ENCODE assay signal across 7 cellular contexts in genomic region chr3:189233225-189233858, GRCh38.
DNase-seq lines count a peak whose midpoint lies in the region; ATAC-seq, FAIRE-seq and TF ChIP-seq lines count a peak whose summit lies in the region.

No MANE protein-coding gene starts in this region.

- DNase-seq in EH (ENCODE audit: low read depth) (peak; percentile 52), Karpas-422 (peak; percentile 71), RCC 7860 (ENCODE audit: low spot score) (peak; percentile 15), dermis microvascular lymphatic vessel endothelial cell (ENCODE audit: low read depth in 2 of 2) (peak; percentile 5 to 51), lower lobe of right lung (peak; percentile 49), tibial artery (peak; percentile 62 to 74)

- H4K20me1 ChIP-seq in Karpas-422 (ENCODE audit: insufficient read depth, low read depth, low read length), result no peaks in the 10 kb centered on the region

- no peak for FAIRE-seq in RCC 7860 (lab: Jason Lieb, UNC)

- H3K4me1 ChIP-seq in Karpas-422 (ENCODE audit: low read length) (no peaks in the 10 kb centered on the region), lower lobe of right lung (no peaks in the 10 kb centered on the region), tibial artery (peaks cover 0 to 9% (median 0%) of the 10 kb centered on the region in 4 donors)

- H3K27me3 ChIP-seq in Karpas-422 (ENCODE audit: low read length) (0 out of 2 replicates have a peak, but pooled peaks cover 2% of the 10 kb centered on the region), lower lobe of right lung (ENCODE audit: low read depth) (no peaks in the 10 kb centered on the region), tibial artery (no peaks in the 10 kb centered on the region)

- H3K27ac ChIP-seq in Karpas-422 (ENCODE audit: low read length) (no peak overlapping the region), lower lobe of right lung (no peak overlapping the region), tibial artery (no peak overlapping the region)

- no peaks in the 10 kb centered on the region for H3K9me2 ChIP-seq in Karpas-422 (replicated peaks; ENCODE audit: insufficient read depth, low read length)

- no peak overlapping the region for H2AFZ ChIP-seq in Karpas-422 (ENCODE audit: low read length)

- H3K4me2 ChIP-seq in Karpas-422 (ENCODE audit: low read depth, low read length, poor library complexity, severe bottlenecking), result no peak overlapping the region

- no peak overlapping the region for H3K9ac ChIP-seq in Karpas-422 (ENCODE audit: low read length)

- H3K36me3 ChIP-seq in Karpas-422 (ENCODE audit: insufficient read depth, low read length) (no peaks in the 10 kb centered on the region), lower lobe of right lung (no peaks in the 10 kb centered on the region), tibial artery (no peaks in the 10 kb centered on the region)

- H3K4me3 ChIP-seq in Karpas-422 (ENCODE audit: low read length) (no peak overlapping the region), lower lobe of right lung (no peak overlapping the region), tibial artery (no peak overlapping the region)

- H3K9me3 ChIP-seq in Karpas-422 (ENCODE audit: low read length), result no peaks in the 10 kb centered on the region
- no peaks in the 10 kb centered on the region for H3K9me3 ChIP-seq in lower lobe of right lung
- H3K9me3 ChIP-seq in tibial artery, result no peaks in the 10 kb centered on the region

- intact Hi-C loops in lower lobe of right lung (cut with DNase I) (no loop called here), tibial artery (cut with DNase I; ENCODE audit: low total_unique reads) (no loop called here)

- peak; percentile 84 to 87 for ATAC-seq in lower lobe of right lung
- ATAC-seq in HG02642 (IDR thresholded peaks at IDR 0.05; ENCODE audit: poor library complexity, unreplicated experiment), result no peak

- TF ChIP-seq CTCF in lower lobe of right lung (IDR thresholded peaks at IDR 0.05), result peak; percentile 57
- TF ChIP-seq CTCF in tibial artery (IDR thresholded peaks at IDR 0.05), result peak; percentile 45 to 64

- H3K79me2 ChIP-seq in Karpas-422 (ENCODE audit: low read length), result no peaks in the 10 kb centered on the region

Comparison
In these comparisons a context has a peak if more than half of its experiments do, and no peak if none do; other contexts are left out.
1. DNase-seq: peak in every context shown above with its lines; median percentile 71 in Karpas-422; 68 in tibial artery; 52 in EH; 49 in lower lobe of right lung; 28 in dermis microvascular lymphatic vessel endothelial cell; 15 in RCC 7860.